Comparison of ENCODE assay signal across 11 cellular contexts in the genomic region with DNA sequence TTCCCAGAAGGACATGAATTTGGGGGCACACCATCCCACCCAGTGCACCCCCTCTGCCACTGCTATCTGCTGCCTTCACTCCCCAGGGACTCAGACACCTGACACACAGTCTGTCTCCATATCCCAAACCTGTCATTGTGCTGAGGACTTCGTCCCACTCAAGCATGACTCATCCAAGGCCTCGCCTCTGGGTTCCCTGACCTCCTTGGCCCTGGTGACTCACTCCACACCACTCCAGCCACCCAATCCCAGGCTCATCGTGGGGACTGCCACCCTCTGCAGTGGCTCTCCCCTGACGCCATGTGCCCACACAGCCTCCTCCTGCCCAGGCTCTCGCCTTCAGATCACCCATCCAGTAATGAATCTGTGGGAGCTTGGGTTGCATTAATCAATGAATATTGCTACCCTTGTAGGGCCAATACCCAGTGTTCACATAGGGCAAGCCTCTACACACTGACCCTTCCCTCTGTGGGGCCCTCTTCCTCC. TPM values are rescaled to one million over a fixed set of nuclear protein-coding genes. Genes with fewer than 3 reads are reported as not detected.
A peak's percentile ranks its signal among the peaks of the same experiment; 100 is the strongest.
DNase-seq lines count a peak whose midpoint lies in the region; ATAC-seq, FAIRE-seq and TF ChIP-seq lines count a peak whose summit lies in the region.
"Had no signal": no experiment of that assay in that cellular context is flagged by ENCODE, and none has a peak within 500 bp of the region (broad histone marks: within the 10 kb centered on the region; RNA-seq: fewer than 3 reads in every experiment).

No MANE protein-coding gene starts in this region.

- no peak overlapping the region for H3K4me3 Mint-ChIP-seq in natural killer cell treated with Interleukin-12 subunit alpha and Interleukin-12 subunit beta and Interleukin-15 and Interleukin-18, amount 100 ng/mL, for 72 hours

- FAIRE-seq in bronchial epithelial cell (lab: Jason Lieb, UNC) (peak; percentile 36), frontal cortex (lab: Jason Lieb, UNC) (no peak)
- FAIRE-seq: keratinocyte had no signal

- H3K36me3 ChIP-seq in bronchial epithelial cell (ENCODE audit: control insufficient read depth, insufficient read depth, low read length), result no peaks in the 10 kb centered on the region
- no peaks in the 10 kb centered on the region for H3K36me3 ChIP-seq in thyroid gland
- H3K36me3 ChIP-seq: ascending aorta, SJCRH30 had no signal

- no peaks in the 10 kb centered on the region for H3K4me1 ChIP-seq in thyroid gland
- H3K4me1 ChIP-seq: ascending aorta, SJCRH30 had no signal

- ATAC-seq in natural killer cell treated with Interleukin-12 subunit alpha and Interleukin-12 subunit beta and Interleukin-15 and Interleukin-18, amount 100 ng/mL, for 72 hours, result peak; percentile 61 to 74
- ATAC-seq in GM18519 (IDR thresholded peaks at IDR 0.05; ENCODE audit: low FRiP score, unreplicated experiment), result no peak
- ATAC-seq in GM19324 (IDR thresholded peaks at IDR 0.05; ENCODE audit: low FRiP score, unreplicated experiment), result no peak

- H3K4me1 Mint-ChIP-seq in natural killer cell treated with Interleukin-12 subunit alpha and Interleukin-12 subunit beta and Interleukin-15 and Interleukin-18, amount 100 ng/mL, for 72 hours (ENCODE audit: low read depth in 2 of 2), result peaks cover 37 to 46% of the 10 kb centered on the region in 2 donors

- H3K4me3 ChIP-seq in bronchial epithelial cell (ENCODE audit: low read depth, low read length) (no peak overlapping the region), thyroid gland (replicated peaks in 1 of 3) (no peak overlapping the region)
- H3K4me3 ChIP-seq: ascending aorta, SJCRH30 had no signal

- intact Hi-C loops in thyroid gland (cut with DNase I), result no loop called here

- peaks cover 0 to 14% of the 10 kb centered on the region in 2 donors for H3K27me3 Mint-ChIP-seq in natural killer cell treated with Interleukin-12 subunit alpha and Interleukin-12 subunit beta and Interleukin-15 and Interleukin-18, amount 100 ng/mL, for 72 hours

- DNase-seq in EL (peak; percentile 82), bronchial epithelial cell (ENCODE audit: low read depth) (peak; percentile 58), frontal cortex (ENCODE audit: low spot score in 2 of 2) (no peak), thyroid gland (no peak)
- peak; percentile 64 for DNase-seq in natural killer cell treated with Interleukin-12 subunit alpha and Interleukin-12 subunit beta and Interleukin-15 and Interleukin-18, amount 100 ng/mL, for 72 hours (ENCODE audit: low spot score)

- peak overlapping the region in 1 of 2 donors; percentile 72 for H3K27ac Mint-ChIP-seq in natural killer cell treated with Interleukin-12 subunit alpha and Interleukin-12 subunit beta and Interleukin-15 and Interleukin-18, amount 100 ng/mL, for 72 hours

- no peak for TF ChIP-seq POLR2A in thyroid gland (IDR thresholded peaks at IDR 0.05)

- no peak for TF ChIP-seq RAD21 in Ishikawa (IDR thresholded peaks at IDR 0.05; ENCODE audit: low read depth)

- H3K27me3 ChIP-seq in bronchial epithelial cell (ENCODE audit: control insufficient read depth, insufficient read depth, low read length), result peaks cover 1% of the 10 kb centered on the region
- no peaks in the 10 kb centered on the region for H3K27me3 ChIP-seq in thyroid gland
- H3K27me3 ChIP-seq: ascending aorta had no signal

- 62 to 82% methylated on average over 5 of the region's 5 CpGs for WGBS in thyroid gland, 2 donors

- TF ChIP-seq CTCF in bronchial epithelial cell (IDR thresholded peaks at IDR 0.05; ENCODE audit: insufficient read depth, low read length, severe bottlenecking), result no peak
- TF ChIP-seq CTCF in thyroid gland (IDR thresholded peaks at IDR 0.05), result no peak

- no peak overlapping the region for H3K27ac ChIP-seq in thyroid gland
- H3K27ac ChIP-seq: ascending aorta, SJCRH30 had no signal

- no peaks in the 10 kb centered on the region for H3K9me3 ChIP-seq in thyroid gland
- H3K9me3 ChIP-seq: ascending aorta, SJCRH30 had no signal

- H3K9me3 Mint-ChIP-seq in natural killer cell treated with Interleukin-12 subunit alpha and Interleukin-12 subunit beta and Interleukin-15 and Interleukin-18, amount 100 ng/mL, for 72 hours, result no peaks in the 10 kb centered on the region

- H3K36me3 Mint-ChIP-seq in natural killer cell treated with Interleukin-12 subunit alpha and Interleukin-12 subunit beta and Interleukin-15 and Interleukin-18, amount 100 ng/mL, for 72 hours, result no peaks in the 10 kb centered on the region

- no peak; the same call in 1 of the 2 replicates for TF ChIP-seq EP300 in Ishikawa (IDR thresholded peaks at IDR 0.05; ENCODE audit: borderline replicate concordance)

TF ChIP-seq in Ishikawa, 13 proteins besides CTCF, POLR2A, EP300 and RAD21:
- TF ChIP-seq YY1 (IDR thresholded peaks at IDR 0.05; ENCODE audit: low read depth) (no peak), MAX (IDR thresholded peaks at IDR 0.05) (peak; percentile 55; the same call in 1 of the 2 replicates)

RNA-seq across cellular contexts. Expression of gene INSIG1, which starts 6.6 kb away (rescaled TPM):
- total RNA-seq in bronchial epithelial cell (14.2 and 36.6 TPM in 2 replicates), frontal cortex (105 TPM), thyroid gland (10 to 100 TPM; 17.5 to 79.4 (median 29.8) TPM)
- total RNA-seq in natural killer cell treated with Interleukin-12 subunit alpha and Interleukin-12 subunit beta and Interleukin-15 and Interleukin-18, amount 100 ng/mL, for 72 hours, result 100 to 1,000 TPM in 1 of 2 donors, 10 to 100 TPM in 1; 88.1 to 120 TPM

Comparison
In these comparisons a context has a peak if more than half of its experiments do, and no peak if none do; other contexts are left out.
1. DNase-seq: peak in EL (single experiment), bronchial epithelial cell (single experiment) and natural killer cell treated with Interleukin-12 subunit alpha and Interleukin-12 subunit beta and Interleukin-15 and Interleukin-18, amount 100 ng/mL, for 72 hours (single experiment); none in frontal cortex (0 of 2) and thyroid gland (0 of 2).
2. ATAC-seq: peak in natural killer cell treated with Interleukin-12 subunit alpha and Interleukin-12 subunit beta and Interleukin-15 and Interleukin-18, amount 100 ng/mL, for 72 hours (2 of 2); none in GM18519 (single experiment) and GM19324 (single experiment).